ENCODE assay signal across 2 cellular contexts in genomic region chr4:16758816-16759215, GRCh38.
TF ChIP-seq lines count a peak whose summit lies in the region.

No MANE protein-coding gene starts in this region.

TF ChIP-seq in GM23338, 12 proteins besides CTCF, POLR2A, EP300 and RAD21:
- TF ChIP-seq ETS1 (IDR thresholded peaks at IDR 0.05): no peak
- TF ChIP-seq REST (IDR thresholded peaks at IDR 0.05; ENCODE audit: unreplicated experiment): no peak
- TF ChIP-seq JUNB (IDR thresholded peaks at IDR 0.05; ENCODE audit: unreplicated experiment): no peak
- TF ChIP-seq STAT1 (IDR thresholded peaks at IDR 0.05; ENCODE audit: unreplicated experiment): no peak
- no peak for TF ChIP-seq CREB1 (CRISPR knock-in tag; IDR thresholded peaks at IDR 0.05; ENCODE audit: low read depth)
- TF ChIP-seq NANOG (IDR thresholded peaks at IDR 0.05; ENCODE audit: borderline replicate concordance): no peak
- TF ChIP-seq EZH2 (IDR thresholded peaks at IDR 0.05; ENCODE audit: low read depth, unreplicated experiment): no peak
- TF ChIP-seq POLR2AphosphoS5 (IDR thresholded peaks at IDR 0.05; ENCODE audit: low read depth): no peak
- TF ChIP-seq EZH2phosphoT487 (IDR thresholded peaks at IDR 0.05; ENCODE audit: unreplicated experiment): no peak
- no peak for TF ChIP-seq ZNF331 (CRISPR knock-in tag; IDR thresholded peaks at IDR 0.05; ENCODE audit: low read depth)
- TF ChIP-seq ZNF462 (CRISPR knock-in tag; IDR thresholded peaks at IDR 0.05): no peak
- no peak for TF ChIP-seq ZNF114 (CRISPR knock-in tag; IDR thresholded peaks at IDR 0.05)

TF ChIP-seq in neural cell, 6 proteins besides CTCF, POLR2A, EP300 and RAD21 (continued from another document):
- TF ChIP-seq REST (IDR thresholded peaks at IDR 0.05; ENCODE audit: borderline replicate concordance): peak; percentile 21
- no peak for TF ChIP-seq TAF1 (IDR thresholded peaks at IDR 0.05; ENCODE audit: low read depth)
- TF ChIP-seq SMC3 (conservative IDR thresholded peaks at IDR 0.05; ENCODE audit: poor library complexity): peak; percentile 35
- peak; percentile 70 for TF ChIP-seq POLR2AphosphoS5 (IDR thresholded peaks at IDR 0.05)
- no peak for TF ChIP-seq MXI1 (conservative IDR thresholded peaks at IDR 0.05; ENCODE audit: poor library complexity, severe bottlenecking)
